In genomic region chr1:46615735-46616134, GRCh38 we compare ENCODE assay signal across 9 cellular contexts. TPM values are rescaled to one million over a fixed set of nuclear protein-coding genes. Genes with fewer than 3 reads are reported as not detected.
DNase-seq lines count a peak whose midpoint lies in the region; TF ChIP-seq lines count a peak whose summit lies in the region.
"Had no signal": no experiment of that assay in that cellular context is flagged by ENCODE, and none has a peak within 500 bp of the region (broad histone marks: within the 10 kb centered on the region; RNA-seq: fewer than 3 reads in every experiment).

No MANE protein-coding gene starts in this region.

- H3K23ac ChIP-seq in mesenchymal stem cell (ENCODE audit: low read length in 2 of 2), result peak overlapping the region in 1 of 2 experiments; percentile 23

- H3K18ac ChIP-seq in mesenchymal stem cell (ENCODE audit: low read depth in 1 of 2, low read length in 2 of 2), result peak overlapping the region; percentile 13 to 45

- no peak overlapping the region for H4K91ac ChIP-seq in mesenchymal stem cell (ENCODE audit: low read length)

- H2BK5ac ChIP-seq in mesenchymal stem cell (ENCODE audit: low read depth, low read length, poor library complexity, severe bottlenecking), result no peak overlapping the region

- no peak for TF ChIP-seq CTCF in ascending aorta (IDR thresholded peaks at IDR 0.05)

- no peaks in the 10 kb centered on the region for H3K27me3 ChIP-seq in ascending aorta
- peaks cover 4 to 13% of the 10 kb centered on the region in 2 experiments for H3K27me3 ChIP-seq in mesenchymal stem cell (ENCODE audit: control insufficient read depth in 1 of 2, insufficient read depth in 1 of 2, low read length in 2 of 2)

- peak overlapping the region; percentile 52 for H3K4me2 ChIP-seq in mesenchymal stem cell (ENCODE audit: low read length, poor library complexity, severe bottlenecking)

- no peak overlapping the region for H2AK5ac ChIP-seq in mesenchymal stem cell (ENCODE audit: low read length, severe bottlenecking)

- peak overlapping the region; percentile 75 to 94 for H3K4me3 ChIP-seq in ascending aorta
- H3K4me3 ChIP-seq in mesenchymal stem cell (ENCODE audit: insufficient read depth in 1 of 2, low read depth in 1 of 2, low read length in 2 of 2), result peak overlapping the region; percentile 83 to 93

- 96% methylated on average over 3 of the region's 3 CpGs for WGBS in mesenchymal stem cell

- intact Hi-C loops in ascending aorta (cut with DNase I), result loop anchor here (1.0 to 10.0 kb wide), 5 partner anchors 11 to 719 kb away; partner anchors contain the start of genes ATPAF1, CMPK1, EFCAB14 and LRRC41

- H3K9me3 ChIP-seq in ascending aorta, result no peaks in the 10 kb centered on the region
- no peaks in the 10 kb centered on the region for H3K9me3 ChIP-seq in mesenchymal stem cell (ENCODE audit: control insufficient read depth, low read length)

- no peak overlapping the region for H2AFZ ChIP-seq in mesenchymal stem cell (ENCODE audit: low read depth, low read length)

- H3K27ac ChIP-seq in ascending aorta, result peak overlapping the region; percentile 89 to 90
- H3K27ac ChIP-seq in mesenchymal stem cell (ENCODE audit: low read length, poor library complexity, severe bottlenecking), result no peak overlapping the region

- H3K4me1 ChIP-seq in ascending aorta (peaks cover 32 to 50% of the 10 kb centered on the region in 2 donors), mesenchymal stem cell (ENCODE audit: control insufficient read depth, insufficient read depth, low read depth, low read length) (peaks cover 42% of the 10 kb centered on the region)

- no peaks in the 10 kb centered on the region for H3K36me3 ChIP-seq in ascending aorta
- H3K36me3 ChIP-seq in mesenchymal stem cell (ENCODE audit: control insufficient read depth in 1 of 2, insufficient read depth in 2 of 2, low read depth in 1 of 2, low read length in 2 of 2), result peaks cover 9 to 11% of the 10 kb centered on the region in 2 experiments

- peak; percentile 37 for DNase-seq in stimulated activated CD4-positive, alpha-beta T cell treated with anti-CD3 and anti-CD28 coated beads, Interleukin-15, amount 100 ng/mL, for 24 hours
- DNase-seq in stimulated activated CD4-positive, alpha-beta T cell treated with anti-CD3 and anti-CD28 coated beads, Interleukin-4, amount 100 ng/mL, for 4 hours, result no peak
- DNase-seq in ascending aorta (ENCODE audit: low spot score in 2 of 2) (no peak), mesenchymal stem cell (peak; percentile 12), DMS 273 (lab: John Stamatoyannopoulos, UW; ENCODE audit: unreplicated experiment) (no peak), NCI-H1092 treated with DMSO at 0.1 percent for 48 hours (lab: John Stamatoyannopoulos, UW) (no peak), NCI-H2227 treated with DMSO at 0.1 percent for 48 hours (lab: John Stamatoyannopoulos, UW) (no peak), foreskin melanocyte (no peak)

- peak overlapping the region; percentile 35 for H2BK120ac ChIP-seq in mesenchymal stem cell (ENCODE audit: low read depth, low read length)

- H3K4ac ChIP-seq in mesenchymal stem cell (ENCODE audit: low read depth in 1 of 2, low read length in 2 of 2), result peak overlapping the region in 1 of 2 experiments; percentile 41

- H4K8ac ChIP-seq in mesenchymal stem cell (ENCODE audit: low read length), result no peak overlapping the region

- peaks cover 28% of the 10 kb centered on the region for H3K79me1 ChIP-seq in mesenchymal stem cell (replicated peaks; ENCODE audit: low read length, poor library complexity, severe bottlenecking)

- H2BK15ac ChIP-seq in mesenchymal stem cell (ENCODE audit: low read depth, poor library complexity, severe bottlenecking), result no peak overlapping the region

- no peak overlapping the region for H2BK12ac ChIP-seq in mesenchymal stem cell (ENCODE audit: low read length in 2 of 2)

- peak overlapping the region; percentile 93 for H3K9ac ChIP-seq in mesenchymal stem cell (ENCODE audit: low read length)

- H3K14ac ChIP-seq in mesenchymal stem cell (ENCODE audit: low read length in 2 of 2), result peak overlapping the region in 1 of 2 experiments; percentile 19

RNA-seq across cellular contexts. Expression of gene MOB3C, which starts 0.9 kb away (rescaled TPM):
- 16.1 TPM for total RNA-seq in ascending aorta
- 5.6 TPM for polyA plus RNA-seq in mesenchymal stem cell (2013, experiment 1 of 2)
- 5.8 TPM for polyA plus RNA-seq in mesenchymal stem cell (2013, experiment 2 of 2)

RNA-seq across cellular contexts. Expression of gene MKNK1, which starts 11.7 kb away (rescaled TPM):
- 47.8 TPM for total RNA-seq in ascending aorta
- 25.8 TPM for polyA plus RNA-seq in mesenchymal stem cell (2013, experiment 1 of 2)
- 27.8 TPM for polyA plus RNA-seq in mesenchymal stem cell (2013, experiment 2 of 2)

RNA-seq across cellular contexts. Expression of gene ATPAF1, which starts 52.4 kb away (rescaled TPM):
- 23.6 TPM for total RNA-seq in ascending aorta
- polyA plus RNA-seq in mesenchymal stem cell (2013, experiment 1 of 2), result 27.3 TPM
- 27.5 TPM for polyA plus RNA-seq in mesenchymal stem cell (2013, experiment 2 of 2)

RNA-seq across cellular contexts. Expression of gene TEX38, which starts 55.9 kb away (rescaled TPM):
- not detected for total RNA-seq in ascending aorta
- not detected for polyA plus RNA-seq in mesenchymal stem cell (2013, experiment 1 of 2)
- not detected for polyA plus RNA-seq in mesenchymal stem cell (2013, experiment 2 of 2)
- total RNA-seq: dermis microvascular lymphatic vessel endothelial cell had no signal

Comparison
In these comparisons a context has a peak if more than half of its experiments do, and no peak if none do; other contexts are left out.
1. DNase-seq: peak in stimulated activated CD4-positive, alpha-beta T cell treated with anti-CD3 and anti-CD28 coated beads, Interleukin-15, amount 100 ng/mL, for 24 hours (single experiment) and mesenchymal stem cell (single experiment); none in stimulated activated CD4-positive, alpha-beta T cell treated with anti-CD3 and anti-CD28 coated beads, Interleukin-4, amount 100 ng/mL, for 4 hours (0 of 2), ascending aorta (0 of 2), DMS 273 (single experiment), NCI-H1092 treated with DMSO at 0.1 percent for 48 hours (single experiment), NCI-H2227 treated with DMSO at 0.1 percent for 48 hours (single experiment) and foreskin melanocyte (single experiment).